7 cellular contexts compared by ENCODE assay signal in genomic region chr12:109995366-109995702, GRCh38. TPM values are rescaled to one million over a fixed set of nuclear protein-coding genes. Genes with fewer than 3 reads are reported as not detected.
A peak's percentile ranks its signal among the peaks of the same experiment; 100 is the strongest.
DNase-seq lines count a peak whose midpoint lies in the region; ATAC-seq, FAIRE-seq and TF ChIP-seq lines count a peak whose summit lies in the region.

No MANE protein-coding gene starts in this region.

- H3K27ac ChIP-seq in HUES48 (ENCODE audit: low read depth, low read length) = no peak overlapping the region
- peak overlapping the region in 1 of 2 donors; percentile 56 for H3K27ac ChIP-seq in kidney (ENCODE audit: low read depth in 2 of 2, low read length in 2 of 2)
- H3K27ac ChIP-seq in subcutaneous abdominal adipose tissue (ENCODE audit: low read depth, low read length) = peak overlapping the region; percentile 84

- peak overlapping the region; percentile 92 to 94 for H3K27ac Mint-ChIP-seq in activated naive CD4-positive, alpha-beta T cell treated with anti-CD3 and anti-CD28 coated beads, Interleukin-2, amount 50 U/mL, for 72 hours

- H3K27me3 ChIP-seq in HUES48 (ENCODE audit: control insufficient read depth, insufficient read depth, low read length) = peaks cover 7% of the 10 kb centered on the region
- no peaks in the 10 kb centered on the region for H3K27me3 ChIP-seq in subcutaneous abdominal adipose tissue (ENCODE audit: control insufficient read depth in 5 of 5, insufficient read depth in 4 of 5, low read length in 5 of 5)

- FAIRE-seq in kidney (lab: Jason Lieb, UNC) = no peak

- H3K36me3 ChIP-seq in HUES48 (ENCODE audit: control insufficient read depth, insufficient read depth, low read length) (peaks cover 10% of the 10 kb centered on the region), kidney (ENCODE audit: control insufficient read depth in 1 of 2, insufficient read depth in 2 of 2, low read length in 2 of 2) (peaks cover 5 to 9% of the 10 kb centered on the region in 2 donors), subcutaneous abdominal adipose tissue (ENCODE audit: control insufficient read depth in 5 of 5, insufficient read depth in 5 of 5, low read length in 5 of 5) (peaks cover 3 to 9% (median 5%) of the 10 kb centered on the region in 5 donors)

- H3K36me3 Mint-ChIP-seq in activated naive CD4-positive, alpha-beta T cell treated with anti-CD3 and anti-CD28 coated beads, Interleukin-2, amount 50 U/mL, for 72 hours = peaks cover 19 to 23% of the 10 kb centered on the region in 2 donors

- H3K4me3 ChIP-seq in HUES48 (ENCODE audit: low read depth, low read length) = peak overlapping the region; percentile 82
- H3K4me3 ChIP-seq in kidney (ENCODE audit: low read length in 2 of 2) = peak overlapping the region; percentile 55 to 88
- H3K4me3 ChIP-seq in subcutaneous abdominal adipose tissue (ENCODE audit: low read depth in 1 of 5, low read length in 5 of 5) = peak overlapping the region; percentile 83 to 97 (median 91)

- no peak for TF ChIP-seq CTCF in kidney (IDR thresholded peaks at IDR 0.05; ENCODE audit: borderline replicate concordance, extremely low read depth, insufficient read depth)

- peaks cover 13% of the 10 kb centered on the region for H3K4me1 ChIP-seq in HUES48 (ENCODE audit: control insufficient read depth, insufficient read depth, low read length)
- peaks cover 7 to 18% of the 10 kb centered on the region in 2 donors for H3K4me1 ChIP-seq in kidney (ENCODE audit: control insufficient read depth in 1 of 2, insufficient read depth in 1 of 2, low read depth in 1 of 2, low read length in 2 of 2)
- peaks cover 2 to 46% (median 36%) of the 10 kb centered on the region in 5 donors for H3K4me1 ChIP-seq in subcutaneous abdominal adipose tissue (ENCODE audit: control insufficient read depth in 5 of 5, insufficient read depth in 5 of 5, low read length in 5 of 5)

- no peaks in the 10 kb centered on the region for H3K9me3 ChIP-seq in HUES48 (ENCODE audit: control insufficient read depth, insufficient read depth, low read length)
- H3K9me3 ChIP-seq in kidney (ENCODE audit: control insufficient read depth in 1 of 2, low read length in 2 of 2) = no peaks in the 10 kb centered on the region
- no peaks in the 10 kb centered on the region for H3K9me3 ChIP-seq in subcutaneous abdominal adipose tissue (ENCODE audit: control insufficient read depth in 5 of 5, low read length in 5 of 5)

- no peaks in the 10 kb centered on the region for H3K9me3 Mint-ChIP-seq in activated naive CD4-positive, alpha-beta T cell treated with anti-CD3 and anti-CD28 coated beads, Interleukin-2, amount 50 U/mL, for 72 hours

- no peak for ATAC-seq in activated naive CD4-positive, alpha-beta T cell treated with anti-CD3 and anti-CD28 coated beads, Interleukin-2, amount 50 U/mL, for 72 hours
- ATAC-seq in HG03521 (IDR thresholded peaks at IDR 0.05; ENCODE audit: unreplicated experiment) (no peak), HG03095 (IDR thresholded peaks at IDR 0.05; ENCODE audit: unreplicated experiment) (no peak)

- H3K9ac ChIP-seq in HUES48 (ENCODE audit: low read depth, low read length) = 0 out of 2 replicates have a peak overlapping the region, but pooled peaks have one; percentile 38
- H3K9ac ChIP-seq in kidney (ENCODE audit: low read length in 2 of 2) = peak overlapping the region; percentile 57 to 88
- H3K9ac ChIP-seq in subcutaneous abdominal adipose tissue (ENCODE audit: low read length in 5 of 5) = peak overlapping the region; percentile 84 to 94 (median 92)

- no peak for DNase-seq in activated naive CD4-positive, alpha-beta T cell treated with anti-CD3 and anti-CD28 coated beads, Interleukin-2, amount 50 U/mL, for 72 hours (ENCODE audit: low spot score in 2 of 2)
- DNase-seq in kidney (no peak), ecto neural progenitor cell (ENCODE audit: low spot score) (no peak)

- intact Hi-C loops in kidney (cut with DNase I) = no loop called here

RNA-seq across cellular contexts. Expression of gene GIT2, which starts 0.8 kb away (rescaled TPM):
- 10 to 100 TPM; 64.3 to 70.1 TPM for total RNA-seq in activated naive CD4-positive, alpha-beta T cell treated with anti-CD3 and anti-CD28 coated beads, Interleukin-2, amount 50 U/mL, for 72 hours
- 46.2 TPM for total RNA-seq in kidney
- 10.4 TPM for polyA plus RNA-seq in kidney (ENCODE audit: insufficient read depth, low read depth, low replicate concordance)

RNA-seq across cellular contexts. Expression of gene ANKRD13A, which starts 3.9 kb away (rescaled TPM):
- total RNA-seq in activated naive CD4-positive, alpha-beta T cell treated with anti-CD3 and anti-CD28 coated beads, Interleukin-2, amount 50 U/mL, for 72 hours = 10 to 100 TPM; 64.7 to 65.2 TPM
- total RNA-seq in kidney = 68.0 TPM
- polyA plus RNA-seq in kidney (ENCODE audit: insufficient read depth, low read depth, low replicate concordance) = 23.2 TPM

RNA-seq across cellular contexts. Expression of gene C12orf76, which starts 53.0 kb away (rescaled TPM):
- 10 to 100 TPM in 1 of 2 donors, 1 to 10 TPM in 1; 6.4 to 12.7 TPM for total RNA-seq in activated naive CD4-positive, alpha-beta T cell treated with anti-CD3 and anti-CD28 coated beads, Interleukin-2, amount 50 U/mL, for 72 hours
- total RNA-seq in kidney = 14.6 TPM
- 15.8 TPM for polyA plus RNA-seq in kidney (ENCODE audit: insufficient read depth, low read depth, low replicate concordance)

Comparison
In these comparisons a context has a peak if more than half of its experiments do, and no peak if none do; other contexts are left out.
1. H3K9ac ChIP-seq: peak in every context shown above with its lines; median percentile 92 in subcutaneous abdominal adipose tissue; 72 in kidney; 38 in HUES48.